In the genomic region with DNA sequence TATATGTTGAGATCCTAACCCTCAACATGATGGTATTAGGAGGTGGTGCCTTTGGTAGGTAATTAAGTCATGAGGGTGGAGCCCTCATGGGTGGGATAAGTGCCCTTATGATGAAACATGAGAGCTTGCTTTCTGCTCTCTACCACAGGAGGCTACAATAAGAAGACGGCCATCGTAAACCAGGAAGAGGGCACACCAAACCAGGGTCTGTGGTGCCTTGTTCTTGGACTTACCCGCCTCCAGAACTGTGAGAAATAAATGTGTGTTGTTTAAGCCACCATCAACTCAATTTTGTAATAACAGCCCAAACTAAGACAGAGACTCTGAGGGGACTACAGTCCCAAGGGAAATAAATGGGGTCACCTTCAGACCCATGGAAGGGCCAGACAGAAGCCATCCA, we compare ENCODE assay signal across 18 cellular contexts.
"Had no signal": no experiment of that assay in that cellular context is flagged by ENCODE, and none has a peak within 500 bp of the region (broad histone marks: within the 10 kb centered on the region; RNA-seq: fewer than 3 reads in every experiment).

No MANE protein-coding gene starts in this region.

- H3K27ac ChIP-seq: coronary artery, dorsolateral prefrontal cortex, esophagus muscularis mucosa, foreskin keratinocyte, gastroesophageal sphincter, heart left ventricle, hepatocyte, left lung, lower lobe of right lung had no signal

- ATAC-seq: foreskin keratinocyte, gastroesophageal sphincter, heart left ventricle, left cardiac atrium, left lung, left ventricle myocardium superior, lower lobe of right lung, mucosa of descending colon had no signal

- H3K4me2 ChIP-seq: hepatocyte had no signal

- H3K27me3 ChIP-seq: dorsolateral prefrontal cortex, esophagus muscularis mucosa, foreskin keratinocyte, gastroesophageal sphincter, heart left ventricle, hepatocyte, left lung had no signal

- H3K36me3 ChIP-seq: esophagus muscularis mucosa, gastroesophageal sphincter, left lung had no signal

- H3K4me3 Mint-ChIP-seq: mesothelial cell of epicardium had no signal

- H2AFZ ChIP-seq: hepatocyte had no signal

- H3K9me3 ChIP-seq: esophagus muscularis mucosa, gastroesophageal sphincter, heart left ventricle, left lung, lower lobe of right lung, mucosa of descending colon had no signal

- H3K9me3 Mint-ChIP-seq: mesothelial cell of epicardium had no signal

- DNase-seq: dermis blood vessel endothelial cell; dorsolateral prefrontal cortex; effector CD4-positive, alpha-beta T cell; effector memory CD4-positive, alpha-beta T cell; foreskin keratinocyte; heart left ventricle; hypothalamus; left cardiac atrium; left lung; left ventricle myocardium superior; lower lobe of right lung; mesenchymal stem cell; mucosa of descending colon had no signal

- H3K4me3 ChIP-seq: coronary artery, dorsolateral prefrontal cortex, esophagus muscularis mucosa, gastroesophageal sphincter, heart left ventricle, hepatocyte, left lung, lower lobe of right lung, mucosa of descending colon had no signal
